ENCODE assay signal across 23 cellular contexts in the genomic region with DNA sequence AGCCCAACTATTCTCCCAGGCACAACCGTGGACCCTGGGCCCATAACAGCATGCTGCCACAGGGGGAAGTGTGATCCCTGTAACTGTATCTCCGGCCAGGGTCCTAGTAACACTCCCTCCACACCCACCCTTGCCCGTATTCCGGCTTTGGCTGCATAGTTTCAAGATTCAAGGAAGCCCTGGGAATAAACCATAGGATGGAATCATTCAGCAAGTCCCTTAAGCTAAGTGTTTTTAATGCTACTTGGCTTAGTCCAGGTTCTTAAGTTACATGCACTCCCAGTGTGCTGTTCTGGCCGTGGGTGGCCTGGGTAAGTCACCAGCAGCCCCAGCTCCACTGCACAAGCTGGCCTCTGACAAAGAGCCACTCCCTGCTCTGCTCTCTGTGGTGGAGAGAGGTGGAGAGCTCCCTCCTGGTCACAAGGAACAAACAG.
DNase-seq lines count a peak whose midpoint lies in the region; ATAC-seq lines count a peak whose summit lies in the region.
"Had no signal": no experiment of that assay in that cellular context is flagged by ENCODE, and none has a peak within 500 bp of the region (broad histone marks: within the 10 kb centered on the region; RNA-seq: fewer than 3 reads in every experiment).

No MANE protein-coding gene starts in this region.

- peak overlapping the region; percentile 54 for H2AFZ ChIP-seq in neuron (ENCODE audit: low read depth, low read length)

- H3K4me1 ChIP-seq in neuron (ENCODE audit: insufficient read depth, low read length) (no peaks in the 10 kb centered on the region), aorta (ENCODE audit: control insufficient read depth in 1 of 2, insufficient read depth in 2 of 2, low read length in 2 of 2) (no peaks in the 10 kb centered on the region)
- H3K4me1 ChIP-seq: gastroesophageal sphincter, sigmoid colon had no signal

- H3K9me3 ChIP-seq in neuron (ENCODE audit: low read length) (no peaks in the 10 kb centered on the region), aorta (ENCODE audit: control insufficient read depth, low read length) (no peaks in the 10 kb centered on the region)
- H3K9me3 ChIP-seq: gastroesophageal sphincter, sigmoid colon, thoracic aorta had no signal

- H3K4me3 ChIP-seq in neuron (ENCODE audit: low read length): no peak overlapping the region
- no peak overlapping the region for H3K4me3 ChIP-seq in aorta (ENCODE audit: low read length in 2 of 2)
- H3K4me3 ChIP-seq: gastroesophageal sphincter, sigmoid colon, thoracic aorta had no signal

- H3K4me1 Mint-ChIP-seq in naive thymus-derived CD8-positive, alpha-beta T cell: no peaks in the 10 kb centered on the region
- H3K4me1 Mint-ChIP-seq: activated CD4-positive, alpha-beta T cell treated with anti-CD3 and anti-CD28 coated beads for 36 hours; central memory CD8-positive, alpha-beta T cell; stimulated activated memory B cell treated with anti-CD40 and anti-IgM and Interleukin-4, amounts not matched to agents 10 μg/mL and 1 μg/mL and 100 μg/mL, for 72 hours had no signal

- no peak overlapping the region for H3K4me3 Mint-ChIP-seq in naive thymus-derived CD8-positive, alpha-beta T cell
- H3K4me3 Mint-ChIP-seq: activated CD4-positive, alpha-beta T cell treated with anti-CD3 and anti-CD28 coated beads for 36 hours; CD8-positive, alpha-beta T cell; central memory CD8-positive, alpha-beta T cell; stimulated activated memory B cell treated with anti-CD40 and anti-IgM and Interleukin-4, amounts not matched to agents 10 μg/mL and 1 μg/mL and 100 μg/mL, for 72 hours had no signal

- no peaks in the 10 kb centered on the region for H3K27me3 ChIP-seq in neuron (ENCODE audit: insufficient read depth, low read length)
- H3K27me3 ChIP-seq in aorta (ENCODE audit: control insufficient read depth in 1 of 2, insufficient read depth in 2 of 2, low read length in 1 of 2): no peaks in the 10 kb centered on the region
- H3K27me3 ChIP-seq: gastroesophageal sphincter, sigmoid colon had no signal

- H3K27ac ChIP-seq in aorta (ENCODE audit: low read depth in 1 of 2, low read length in 2 of 2): no peak overlapping the region
- H3K27ac ChIP-seq: gastroesophageal sphincter, sigmoid colon, thoracic aorta had no signal

- no peak overlapping the region for H3K27ac Mint-ChIP-seq in naive thymus-derived CD8-positive, alpha-beta T cell
- H3K27ac Mint-ChIP-seq: activated CD4-positive, alpha-beta T cell treated with anti-CD3 and anti-CD28 coated beads for 36 hours; CD8-positive, alpha-beta T cell; stimulated activated memory B cell treated with anti-CD40 and anti-IgM and Interleukin-4, amounts not matched to agents 10 μg/mL and 1 μg/mL and 100 μg/mL, for 72 hours had no signal

- POLR2A ChIA-PET in naive thymus-derived CD8-positive, alpha-beta T cell (lab: Charles Lee): no interaction called here

- peaks cover 0 to 3% (median 0%) of the 10 kb centered on the region in 5 donors for H3K27me3 Mint-ChIP-seq in naive thymus-derived CD8-positive, alpha-beta T cell
- H3K27me3 Mint-ChIP-seq: activated CD4-positive, alpha-beta T cell treated with anti-CD3 and anti-CD28 coated beads for 36 hours; central memory CD8-positive, alpha-beta T cell; stimulated activated memory B cell treated with anti-CD40 and anti-IgM and Interleukin-4, amounts not matched to agents 10 μg/mL and 1 μg/mL and 100 μg/mL, for 72 hours had no signal

- H3K9me3 Mint-ChIP-seq in naive thymus-derived CD8-positive, alpha-beta T cell: peaks cover 0 to 2% (median 0%) of the 10 kb centered on the region in 9 donors
- H3K9me3 Mint-ChIP-seq: CD8-positive, alpha-beta T cell; stimulated activated memory B cell treated with anti-CD40 and anti-IgM and Interleukin-4, amounts not matched to agents 10 μg/mL and 1 μg/mL and 100 μg/mL, for 72 hours had no signal

- 58 to 62% methylated on average over 5 of the region's 5 CpGs for WGBS in aorta, 2 donors

- no peaks in the 10 kb centered on the region for H3K36me3 ChIP-seq in neuron (ENCODE audit: insufficient read depth, low read length)
- H3K36me3 ChIP-seq in aorta (ENCODE audit: control insufficient read depth in 1 of 2, insufficient read depth in 2 of 2, low read length in 1 of 2): no peaks in the 10 kb centered on the region
- H3K36me3 ChIP-seq: gastroesophageal sphincter, sigmoid colon, thoracic aorta had no signal

- peak; percentile 65 for ATAC-seq in aorta (ENCODE audit: low FRiP score)
- no peak for ATAC-seq in naive thymus-derived CD8-positive, alpha-beta T cell
- ATAC-seq: activated CD4-positive, alpha-beta T cell treated with anti-CD3 and anti-CD28 coated beads for 36 hours; CD8-positive, alpha-beta T cell; gastroesophageal sphincter; left colon; stimulated activated memory B cell treated with anti-CD40 and anti-IgM and Interleukin-4, amounts not matched to agents 10 μg/mL and 1 μg/mL and 100 μg/mL, for 72 hours had no signal

- no peaks in the 10 kb centered on the region for H3K36me3 Mint-ChIP-seq in naive thymus-derived CD8-positive, alpha-beta T cell
- H3K36me3 Mint-ChIP-seq: CD8-positive, alpha-beta T cell; stimulated activated memory B cell treated with anti-CD40 and anti-IgM and Interleukin-4, amounts not matched to agents 10 μg/mL and 1 μg/mL and 100 μg/mL, for 72 hours had no signal

- DNase-seq in LHCN-M2 (ENCODE audit: low read depth) (peak; percentile 14), iPS-NIHi11 (ENCODE audit: low spot score) (peak; percentile 62), aorta (peak in 1 of 2 donors; percentile 54), NCI-H446 (lab: John Stamatoyannopoulos, UW) (no peak), NCI-H226 (no peak)
- no peak for DNase-seq in naive thymus-derived CD8-positive, alpha-beta T cell
- DNase-seq: activated CD4-positive, alpha-beta T cell treated with anti-CD3 and anti-CD28 coated beads for 36 hours; activated naive CD4-positive, alpha-beta T cell treated with anti-CD3 and anti-CD28 coated beads, Interleukin-2, amount 50 U/mL, for 16 hours; anterior cingulate cortex; CD8-positive, alpha-beta T cell; Karpas-422; left colon; NCI-H1105 treated with DMSO at 0.1 percent for 48 hours; NCI-H2081 treated with DMSO at 0.1 percent for 48 hours; NCI-H524 treated with DMSO at 0.1 percent for 48 hours; occipital lobe; sigmoid colon; stimulated activated CD4-positive, alpha-beta T cell treated with anti-CD3 and anti-CD28 coated beads, Interleukin-1b, Interleukin-23, amount 100 ng/mL, for 48 hours had no signal

- intact Hi-C loops in aorta (cut with DNase I): no loop called here

Comparison
In these comparisons a context has a peak if more than half of its experiments do, and no peak if none do; other contexts are left out.
1. DNase-seq: peak in LHCN-M2 (single experiment) and iPS-NIHi11 (single experiment); none in naive thymus-derived CD8-positive, alpha-beta T cell (0 of 10), NCI-H446 (0 of 2) and NCI-H226 (single experiment).